ENCODE assay signal across 1 cellular context in the genomic region with DNA sequence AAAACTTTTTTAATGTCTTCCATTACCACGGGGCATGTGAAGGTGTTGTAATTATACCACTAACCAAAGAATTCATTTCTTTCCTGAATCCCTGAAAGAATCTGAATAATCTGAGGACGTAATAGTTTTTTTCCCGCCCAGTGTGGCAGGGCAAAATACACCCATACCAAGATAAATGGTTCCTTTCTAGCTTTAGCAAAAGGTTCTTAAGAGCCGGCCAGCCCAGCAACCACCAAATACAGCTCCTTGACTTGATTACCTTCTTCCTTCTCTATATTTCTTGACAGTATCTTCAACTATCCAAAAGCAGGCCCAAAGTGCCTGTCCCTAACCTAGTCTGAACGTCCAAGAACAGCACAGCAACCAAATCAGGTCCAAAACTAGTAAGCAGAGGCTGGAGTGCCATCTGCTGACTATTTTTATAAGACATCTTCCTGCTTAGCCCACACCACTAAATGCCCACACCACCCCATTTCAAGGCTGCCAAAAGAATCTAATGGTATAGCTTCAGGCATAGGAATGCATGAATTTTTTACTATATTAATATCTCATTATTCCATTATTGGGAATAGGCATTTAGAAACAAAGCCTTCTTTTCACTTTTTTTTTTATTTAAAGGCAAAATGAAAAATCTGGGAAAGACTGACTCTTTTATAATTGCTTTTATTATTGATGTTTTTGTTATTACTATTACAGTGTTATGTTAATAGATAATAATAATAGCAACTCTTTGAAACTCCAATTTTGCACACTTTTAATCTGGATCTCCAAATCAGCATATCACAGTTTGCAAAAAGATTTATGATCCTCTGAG.
TF ChIP-seq lines count a peak whose summit lies in the region.

No MANE protein-coding gene starts in this region.

TF ChIP-seq in HEK293, 187 proteins besides CTCF, POLR2A, EP300 and RAD21 (continued from another document):
- TF ChIP-seq PRDM2 (tag by site-specific recombination; IDR thresholded peaks at IDR 0.05; ENCODE audit: borderline replicate concordance) (no peak), ZNF626 (tag by site-specific recombination; IDR thresholded peaks at IDR 0.05) (no peak), ZNF549 (tag by site-specific recombination; IDR thresholded peaks at IDR 0.05) (no peak)
